8 cellular contexts compared by ENCODE assay signal in the genomic region with DNA sequence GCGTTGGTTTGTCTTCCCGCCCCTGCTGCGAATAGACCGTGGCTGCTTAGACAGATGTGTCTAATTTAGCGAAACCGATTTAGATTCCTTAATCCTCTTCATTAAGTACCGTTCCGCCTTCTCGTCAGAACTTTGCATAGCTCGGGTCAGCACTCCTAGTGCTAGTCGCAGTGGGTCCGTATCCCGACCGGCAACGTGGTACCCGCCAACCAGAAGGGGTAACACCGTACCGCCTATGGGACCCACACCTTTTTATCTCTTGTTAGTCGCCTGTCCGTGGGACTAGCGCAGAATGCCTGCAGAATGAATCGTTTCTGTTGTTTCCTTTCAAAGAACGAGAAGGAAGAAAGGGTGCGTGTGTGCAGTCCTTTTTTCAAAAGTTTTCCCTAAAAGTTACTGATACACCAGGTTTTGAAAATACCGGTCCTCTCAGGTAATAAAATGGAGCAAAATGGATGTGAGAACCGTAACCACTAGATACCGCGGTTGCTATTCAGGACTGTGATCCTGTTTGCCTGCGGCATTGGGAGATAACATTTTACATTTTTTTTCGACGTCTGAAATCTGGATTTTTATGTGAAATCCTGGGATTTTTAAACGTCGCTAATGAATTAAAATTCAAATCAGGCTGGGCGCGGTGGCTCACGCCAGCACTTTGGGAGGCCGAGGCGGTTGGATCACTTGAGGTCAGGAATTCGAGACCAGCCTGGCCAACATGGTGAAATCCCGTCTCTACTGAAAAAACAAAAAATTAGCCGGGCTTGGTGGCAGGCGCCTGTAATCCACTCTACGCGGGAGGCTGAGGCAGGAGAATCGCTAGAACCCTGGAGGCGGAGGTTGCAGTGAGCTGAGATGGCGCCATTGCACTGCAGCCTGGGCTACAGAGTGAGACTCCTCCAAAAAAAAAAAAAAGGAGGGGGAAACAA. TPM values are rescaled to one million over a fixed set of nuclear protein-coding genes. Genes with fewer than 3 reads are reported as not detected.
DNase-seq lines count a peak whose midpoint lies in the region; ATAC-seq and TF ChIP-seq lines count a peak whose summit lies in the region.

No MANE protein-coding gene starts in this region.

- no peaks in the 10 kb centered on the region for H3K27me3 ChIP-seq in CD8-positive, alpha-beta T cell (ENCODE audit: insufficient read depth, low read length)
- no peaks in the 10 kb centered on the region for H3K27me3 ChIP-seq in aorta (ENCODE audit: control insufficient read depth in 1 of 2, insufficient read depth in 2 of 2, low read length in 1 of 2)

- H3K9me3 Mint-ChIP-seq in CD8-positive, alpha-beta T cell, result no peaks in the 10 kb centered on the region
- H3K9me3 Mint-ChIP-seq in brain (peaks cover 0 to 15% (median 0%) of the 10 kb centered on the region in 5 experiments), memory B cell (no peaks in the 10 kb centered on the region)

- peak overlapping the region; percentile 85 for H3K27ac ChIP-seq in CD8-positive, alpha-beta T cell (ENCODE audit: low read depth, low read length)
- peak overlapping the region in 1 of 2 donors; percentile 9 for H3K27ac ChIP-seq in aorta (ENCODE audit: low read depth in 1 of 2, low read length in 2 of 2)

- H3K4me3 Mint-ChIP-seq in CD8-positive, alpha-beta T cell, result peak overlapping the region; percentile 100
- H3K4me3 Mint-ChIP-seq in brain (peak overlapping the region; percentile 98 to 100 (median 100)), memory B cell (peak overlapping the region; percentile 99)

- peaks cover 42% of the 10 kb centered on the region for H3K36me3 Mint-ChIP-seq in CD8-positive, alpha-beta T cell
- peaks cover 45% of the 10 kb centered on the region for H3K36me3 Mint-ChIP-seq in brain
- H3K36me3 Mint-ChIP-seq in memory B cell, result peaks cover 22% of the 10 kb centered on the region

- ATAC-seq in CD8-positive, alpha-beta T cell, result no peak
- ATAC-seq in GM21360 (IDR thresholded peaks at IDR 0.05; ENCODE audit: unreplicated experiment) (peak; percentile 29), HG03575 (IDR thresholded peaks at IDR 0.05; ENCODE audit: extremely low read depth, insufficient number of reproducible peaks, low FRiP score, unreplicated experiment) (peak; percentile 13), memory B cell (ENCODE audit: low read depth) (no peak), aorta (ENCODE audit: low FRiP score) (peak; percentile 47)

- peaks cover 32% of the 10 kb centered on the region for H3K4me1 ChIP-seq in CD8-positive, alpha-beta T cell (ENCODE audit: insufficient read depth, low read length)
- peaks cover 0 to 4% of the 10 kb centered on the region in 2 donors for H3K4me1 ChIP-seq in aorta (ENCODE audit: control insufficient read depth in 1 of 2, insufficient read depth in 2 of 2, low read length in 2 of 2)

- no peak for DNase-seq in CD8-positive, alpha-beta T cell
- DNase-seq in memory B cell (ENCODE audit: low spot score in 2 of 2) (no peak), aorta (no peak), NCI-H1048 (lab: John Stamatoyannopoulos, UW) (no peak), Ammon's horn (ENCODE audit: low spot score) (no peak)

- H3K36me3 ChIP-seq in CD8-positive, alpha-beta T cell (ENCODE audit: insufficient read depth, low read length), result peaks cover 26% of the 10 kb centered on the region
- peaks cover 2 to 4% of the 10 kb centered on the region in 2 donors for H3K36me3 ChIP-seq in aorta (ENCODE audit: control insufficient read depth in 1 of 2, insufficient read depth in 2 of 2, low read length in 1 of 2)

- CTCF ChIA-PET in CD8-positive, alpha-beta T cell (lab: Charles Lee), result interaction anchor here (0.6 to 3.0 kb wide), 8 partner anchors 8 to 165 kb away, joined by 3 to 15 read pairs (median 7); a partner anchor contains a TSS

- intact Hi-C loops in CD8-positive, alpha-beta T cell (cut with DNase I, micrococcal nuclease), result loop anchor here (1.0 to 10.0 kb wide), 19 partner anchors 20 to 1176 kb away; a partner anchor contains a TSS
- intact Hi-C loops in aorta (cut with DNase I), result loop anchor here (2.0 to 10.0 kb wide), 3 partner anchors 75 to 107 kb away; a partner anchor contains a TSS

- no peaks in the 10 kb centered on the region for H3K9me3 ChIP-seq in CD8-positive, alpha-beta T cell (ENCODE audit: low read length)
- H3K9me3 ChIP-seq in aorta (ENCODE audit: control insufficient read depth, low read length), result no peaks in the 10 kb centered on the region

- H3K27ac Mint-ChIP-seq in CD8-positive, alpha-beta T cell, result peak overlapping the region; percentile 100
- H3K27ac Mint-ChIP-seq in brain (peak overlapping the region; percentile 100), memory B cell (peak overlapping the region; percentile 98)

- no peaks in the 10 kb centered on the region for H3K27me3 Mint-ChIP-seq in CD8-positive, alpha-beta T cell (ENCODE audit: low read depth)
- peaks cover 21% of the 10 kb centered on the region for H3K27me3 Mint-ChIP-seq in brain
- no peaks in the 10 kb centered on the region for H3K27me3 Mint-ChIP-seq in memory B cell

- 21% methylated on average over 47 of the region's 47 CpGs for WGBS in aorta, 2 donors

- TF ChIP-seq CTCF in CD8-positive, alpha-beta T cell (IDR thresholded peaks at IDR 0.05), result no peak
- no peak for TF ChIP-seq CTCF in brain (conservative IDR thresholded peaks at IDR 0.05)

- H3K4me3 ChIP-seq in CD8-positive, alpha-beta T cell (ENCODE audit: low read depth, low read length), result peak overlapping the region; percentile 90
- peak overlapping the region; percentile 17 to 29 for H3K4me3 ChIP-seq in aorta (ENCODE audit: low read length in 2 of 2)

- H3K4me1 Mint-ChIP-seq in CD8-positive, alpha-beta T cell (ENCODE audit: low read depth), result peaks cover 47% of the 10 kb centered on the region
- H3K4me1 Mint-ChIP-seq in brain, result peaks cover 58% of the 10 kb centered on the region
- peaks cover 25% of the 10 kb centered on the region for H3K4me1 Mint-ChIP-seq in memory B cell

- POLR2A ChIA-PET in CD8-positive, alpha-beta T cell (lab: Charles Lee), result interaction anchor here (0.6 to 3.1 kb wide), 17 partner anchors 11 to 507 kb away, joined by 3 to 28 read pairs (median 5); a partner anchor contains a TSS

RNA-seq across cellular contexts. Expression of a gene that starts 1.0 kb away (rescaled TPM):
- total RNA-seq in CD8-positive, alpha-beta T cell, result 10 to 100 TPM; 79.2 to 94.1 TPM
- polyA plus RNA-seq in brain (ENCODE audit: insufficient read depth, low read depth, low replicate concordance) (124 TPM), aorta (100 to 1,000 TPM in 1 of 2 donors, 10 to 100 TPM in 1; 84.5 to 102 TPM)
- total RNA-seq in aorta, result 100 to 1,000 TPM; 138 to 147 TPM

RNA-seq across cellular contexts. Expression of a gene that starts 20.0 kb away (rescaled TPM):
- total RNA-seq in CD8-positive, alpha-beta T cell, result 10 to 100 TPM; 45.2 to 46.6 TPM
- polyA plus RNA-seq in brain (ENCODE audit: insufficient read depth, low read depth, low replicate concordance) (72.5 TPM), aorta (10 to 100 TPM; 21.2 to 27.7 TPM)
- 10 to 100 TPM; 57.3 to 59.8 TPM for total RNA-seq in aorta

RNA-seq across cellular contexts. Expression of a gene that starts 52.8 kb away (rescaled TPM):
- total RNA-seq in CD8-positive, alpha-beta T cell, result under 1 TPM in 1 of 2 experiments, not detected in 1; 0.22 TPM
- polyA plus RNA-seq in brain (ENCODE audit: insufficient read depth, low read depth, low replicate concordance) (97.8 TPM), aorta (10 to 100 TPM; 25.4 to 26.7 TPM)
- 10 to 100 TPM; 42.9 to 43.6 TPM for total RNA-seq in aorta

Comparison
In these comparisons a context has a peak if more than half of its experiments do, and no peak if none do; other contexts are left out.
1. ATAC-seq: peak in GM21360 (single experiment), HG03575 (single experiment) and aorta (single experiment); none in CD8-positive, alpha-beta T cell (single experiment) and memory B cell (single experiment).
2. RNA of a gene that starts 52.8 kb away (total RNA-seq): 42.9 to 43.6 TPM in aorta; 0.22 TPM in CD8-positive, alpha-beta T cell; every median in the first group is over 10 times any median in the second.
3. Peak in every context shown above with its lines, with median percentiles within 50 percentile points of each other: H3K27ac Mint-ChIP-seq and H3K4me3 Mint-ChIP-seq.